ENCODE assay signal across 26 cellular contexts in genomic region chr2:46924608-46925007, GRCh38.
"Had no signal": no experiment of that assay in that cellular context is flagged by ENCODE, and none has a peak within 500 bp of the region (broad histone marks: within the 10 kb centered on the region; RNA-seq: fewer than 3 reads in every experiment).

No MANE protein-coding gene starts in this region.

- H3K4me2 ChIP-seq: neural progenitor cell had no signal

- FAIRE-seq: islet of Langerhans, urothelium cell line had no signal

- H3K9ac ChIP-seq: neural progenitor cell, parathyroid adenoma had no signal

- H3K4me3 ChIP-seq: colonic mucosa, esophagus squamous epithelium, heart right ventricle, left ventricle myocardium inferior, lung, neural progenitor cell, prostate gland, right atrium auricular region, sigmoid colon, spleen, testis, tibial artery, upper lobe of left lung had no signal

- H3K27me3 ChIP-seq: colonic mucosa, esophagus squamous epithelium, heart right ventricle, neural progenitor cell, right atrium auricular region, sigmoid colon, spleen, testis, tibial artery, upper lobe of left lung had no signal

- H3K36me3 ChIP-seq: colonic mucosa, esophagus squamous epithelium, heart right ventricle, left ventricle myocardium inferior, neural progenitor cell, prostate gland, right atrium auricular region, sigmoid colon, tibial artery, upper lobe of left lung had no signal

- H3K4me1 ChIP-seq: colonic mucosa, heart right ventricle, left ventricle myocardium inferior, neural progenitor cell, parathyroid adenoma, prostate gland, right atrium auricular region, sigmoid colon, testis, tibial artery, upper lobe of left lung had no signal

- H3K9me3 ChIP-seq: colonic mucosa, esophagus squamous epithelium, prostate gland, testis had no signal

- ATAC-seq: naive thymus-derived CD4-positive, alpha-beta T cell; stimulated activated memory B cell treated with anti-CD40 and anti-IgM and Interleukin-4, amounts not matched to agents 10 μg/mL and 1 μg/mL and 100 μg/mL, for 72 hours; stimulated activated naive CD8-positive, alpha-beta T cell treated with anti-CD3 and anti-CD28 coated beads, Interleukin-15, Interleukin-2, amounts not matched to agents 100 U/mL and 50 U/mL, for 24 hours had no signal

- H2AFZ ChIP-seq: neural progenitor cell, parathyroid adenoma had no signal

- DNase-seq: colonic mucosa; effector CD8-positive, alpha-beta T cell; endodermal cell; esophagus squamous epithelium; foreskin melanocyte; glutamatergic neuron; heart right ventricle; hippocampal formation; left colon; left ventricle myocardium inferior; naive thymus-derived CD4-positive, alpha-beta T cell; sigmoid colon; spleen; stimulated activated CD4-positive, alpha-beta T cell treated with anti-CD3 and anti-CD28 coated beads, Interleukin-4, amount 100 ng/mL, for 4 hours; stimulated activated naive CD8-positive, alpha-beta T cell treated with anti-CD3 and anti-CD28 coated beads, Interleukin-15, Interleukin-2, amounts not matched to agents 100 U/mL and 50 U/mL, for 24 hours; testis; tibial artery had no signal

- H3K27ac ChIP-seq: colonic mucosa, heart right ventricle, left ventricle myocardium inferior, neural progenitor cell, parathyroid adenoma, prostate gland, right atrium auricular region, sigmoid colon, spleen, testis, tibial artery, upper lobe of left lung had no signal
